8 cellular contexts compared by ENCODE assay signal in genomic region chr5:64229163-64229774, GRCh38.
DNase-seq lines count a peak whose midpoint lies in the region; ATAC-seq, FAIRE-seq and TF ChIP-seq lines count a peak whose summit lies in the region.

No MANE protein-coding gene starts in this region.

- no peaks in the 10 kb centered on the region for H3K79me2 ChIP-seq in MM.1S (ENCODE audit: low read length)

- H4K20me1 ChIP-seq in MM.1S (ENCODE audit: insufficient read depth, low read length): no peaks in the 10 kb centered on the region

- no peaks in the 10 kb centered on the region for H3K9me2 ChIP-seq in MM.1S (replicated peaks; ENCODE audit: insufficient read depth, low read length)

- no peaks in the 10 kb centered on the region for H3K27me3 ChIP-seq in MM.1S (replicated peaks; ENCODE audit: insufficient read depth, low read length)

- intact Hi-C loops in kidney (cut with DNase I): loop anchor here (10.0 kb wide), 1 partner anchor 386 kb away; no protein-coding TSS in a partner anchor

- H3K36me3 ChIP-seq in MM.1S (replicated peaks; ENCODE audit: insufficient read depth, low read length) (no peaks in the 10 kb centered on the region), kidney (ENCODE audit: control insufficient read depth in 1 of 2, insufficient read depth in 2 of 2, low read length in 2 of 2) (no peaks in the 10 kb centered on the region)

- H3K36me3 Mint-ChIP-seq in activated naive CD4-positive, alpha-beta T cell treated with anti-CD3 and anti-CD28 coated beads, Interleukin-2, amount 10 ng/mL, durations not matched to agents 7 days and 5 days: no peaks in the 10 kb centered on the region

- H3K4me3 ChIP-seq in MM.1S (ENCODE audit: low read length) (no peak overlapping the region), kidney (ENCODE audit: low read length in 2 of 2) (no peak overlapping the region)

- H3K27me3 Mint-ChIP-seq in activated naive CD4-positive, alpha-beta T cell treated with anti-CD3 and anti-CD28 coated beads, Interleukin-2, amount 10 ng/mL, durations not matched to agents 7 days and 5 days: no peaks in the 10 kb centered on the region

- ATAC-seq in GM21786 (IDR thresholded peaks at IDR 0.05; ENCODE audit: unreplicated experiment): peak; percentile 74

- no peaks in the 10 kb centered on the region for H3K4me1 ChIP-seq in MM.1S (ENCODE audit: low read length)
- no peaks in the 10 kb centered on the region for H3K4me1 ChIP-seq in kidney (ENCODE audit: control insufficient read depth in 1 of 2, insufficient read depth in 1 of 2, low read depth in 1 of 2, low read length in 2 of 2)

- peak; percentile 73 for TF ChIP-seq CTCF in MM.1S (IDR thresholded peaks at IDR 0.05; ENCODE audit: low read length)
- peak; percentile 50 for TF ChIP-seq CTCF in kidney (IDR thresholded peaks at IDR 0.05; ENCODE audit: borderline replicate concordance, extremely low read depth, insufficient read depth)

- H3K9ac ChIP-seq in MM.1S (ENCODE audit: low read length) (no peak overlapping the region), kidney (ENCODE audit: low read length in 2 of 2) (no peak overlapping the region)

- no peaks in the 10 kb centered on the region for H3K9me3 Mint-ChIP-seq in activated naive CD4-positive, alpha-beta T cell treated with anti-CD3 and anti-CD28 coated beads, Interleukin-2, amount 10 ng/mL, durations not matched to agents 7 days and 5 days

- H3K4me3 Mint-ChIP-seq in activated naive CD4-positive, alpha-beta T cell treated with anti-CD3 and anti-CD28 coated beads, Interleukin-2, amount 10 ng/mL, durations not matched to agents 7 days and 5 days: no peak overlapping the region

- peak; percentile 80 for FAIRE-seq in kidney (lab: Jason Lieb, UNC)

- no peak overlapping the region for H2AFZ ChIP-seq in MM.1S (ENCODE audit: low read length)

- DNase-seq in ELR (ENCODE audit: low read depth) (peak; percentile 60), MM.1S (peak; percentile 39), amniotic epithelial cell (ENCODE audit: low read depth) (peak; percentile 21), kidney (no peak), activated gamma-delta T cell treated with Interleukin-2 at 50 U/mL for 16 hours (no peak), mucosa of gallbladder (ENCODE audit: low spot score) (no peak)
- DNase-seq in activated naive CD4-positive, alpha-beta T cell treated with anti-CD3 and anti-CD28 coated beads, Interleukin-2, amount 10 ng/mL, durations not matched to agents 7 days and 5 days: no peak

- H3K9me3 ChIP-seq in MM.1S (replicated peaks; ENCODE audit: insufficient read depth, low read length): no peaks in the 10 kb centered on the region
- peaks cover 0 to 5% of the 10 kb centered on the region in 2 donors for H3K9me3 ChIP-seq in kidney (ENCODE audit: control insufficient read depth in 1 of 2, low read length in 2 of 2)

- CTCF ChIA-PET in activated naive CD4-positive, alpha-beta T cell treated with anti-CD3 and anti-CD28 coated beads, Interleukin-2, amount 10 ng/mL, durations not matched to agents 7 days and 5 days (lab: Charles Lee): interaction anchor here (0.7 to 1.9 kb wide), 10 partner anchors 12 to 555 kb away, joined by 3 to 13 read pairs (median 4); no protein-coding TSS in a partner anchor

- H3K27ac Mint-ChIP-seq in activated naive CD4-positive, alpha-beta T cell treated with anti-CD3 and anti-CD28 coated beads, Interleukin-2, amount 10 ng/mL, durations not matched to agents 7 days and 5 days: no peak overlapping the region

- H3K4me2 ChIP-seq in MM.1S (ENCODE audit: low read depth, low read length): no peak overlapping the region

- H3K27ac ChIP-seq in MM.1S (ENCODE audit: low read length) (no peak overlapping the region), kidney (ENCODE audit: low read depth in 2 of 2, low read length in 2 of 2) (no peak overlapping the region)

- H3K4me1 Mint-ChIP-seq in activated naive CD4-positive, alpha-beta T cell treated with anti-CD3 and anti-CD28 coated beads, Interleukin-2, amount 10 ng/mL, durations not matched to agents 7 days and 5 days: no peaks in the 10 kb centered on the region

- H3F3A ChIP-seq in MM.1S (ENCODE audit: insufficient read depth, low read length): no peaks in the 10 kb centered on the region

Comparison
In these comparisons a context has a peak if more than half of its experiments do, and no peak if none do; other contexts are left out.
1. DNase-seq: peak in ELR (single experiment), MM.1S (single experiment) and amniotic epithelial cell (single experiment); none in kidney (single experiment), activated gamma-delta T cell treated with Interleukin-2 at 50 U/mL for 16 hours (single experiment), activated naive CD4-positive, alpha-beta T cell treated with anti-CD3 and anti-CD28 coated beads, Interleukin-2, amount 10 ng/mL, durations not matched to agents 7 days and 5 days (single experiment) and mucosa of gallbladder (single experiment).